21 cellular contexts compared by ENCODE assay signal in genomic region chr12:12609692-12610091, GRCh38.
"Had no signal": no experiment of that assay in that cellular context is flagged by ENCODE, and none has a peak within 500 bp of the region (broad histone marks: within the 10 kb centered on the region; RNA-seq: fewer than 3 reads in every experiment).

No MANE protein-coding gene starts in this region.

- H3K9me2 ChIP-seq: SK-N-SH had no signal

- ATAC-seq: HepG2, Panc1 had no signal

- H3K4me2 ChIP-seq: SK-N-SH had no signal

- H3K9ac ChIP-seq: SK-N-SH had no signal

- H3K27ac ChIP-seq: RWPE1 had no signal

- DNase-seq: IMR-90, Karpas-422, KG1, MM.1S, NCI-H1092 treated with DMSO at 0.1 percent for 48 hours, NCI-H1436, NCI-H187, NCI-H2029, NCI-H2081 treated with DMSO at 0.1 percent for 48 hours, NCI-H2171, NCI-H226, NCI-H446, NCI-H510A, NCI-H524 treated with DMSO at 0.1 percent for 48 hours, NCI-H69, NCI-H774, SHP77, SK-N-SH had no signal

- H3K9me3 ChIP-seq: SK-N-SH had no signal
